Comparison of ENCODE assay signal across 9 cellular contexts in the genomic region with DNA sequence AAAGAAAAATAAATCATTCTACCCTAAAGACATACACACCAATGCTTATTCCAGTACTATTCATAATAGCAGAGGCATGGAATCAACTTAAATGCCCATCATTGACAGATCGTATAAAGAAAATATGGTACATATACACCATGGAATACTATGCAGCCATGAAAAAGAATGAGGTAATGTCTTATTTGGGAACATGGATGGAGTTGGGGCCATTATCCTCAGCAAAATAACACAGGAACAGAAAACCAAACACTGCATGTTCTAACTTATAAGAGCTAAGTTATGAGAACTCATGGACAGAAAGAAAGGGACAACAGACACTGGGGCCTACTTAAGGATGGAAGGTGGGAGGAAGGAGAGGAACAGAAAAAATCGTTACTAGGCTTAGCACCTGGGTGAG.
"Had no signal": no experiment of that assay in that cellular context is flagged by ENCODE, and none has a peak within 500 bp of the region (broad histone marks: within the 10 kb centered on the region; RNA-seq: fewer than 3 reads in every experiment).

No MANE protein-coding gene starts in this region.

- H3K9ac ChIP-seq: GM23248, KMS-11 had no signal

- FAIRE-seq: HTR-8/SVneo had no signal

- H3K4me2 ChIP-seq: KMS-11 had no signal

- H3K4me3 ChIP-seq: GM23248, HAP-1 had no signal

- H3K27ac ChIP-seq: GM23248, KMS-11 had no signal

- H3K4me1 ChIP-seq: HAP-1 had no signal

- H3K9me3 ChIP-seq: HAP-1 had no signal

- DNase-seq: GM23248, GOT3, H7, IMR-90, KBM-7 had no signal

- H3K36me3 ChIP-seq: HAP-1 had no signal

- ATAC-seq: HCT116 had no signal
